In genomic region chr5:18761801-18762200, GRCh38 we compare ENCODE assay signal across 10 cellular contexts.
A peak's percentile ranks its signal among the peaks of the same experiment; 100 is the strongest.
DNase-seq lines count a peak whose midpoint lies in the region; ATAC-seq and TF ChIP-seq lines count a peak whose summit lies in the region.
"Had no signal": no experiment of that assay in that cellular context is flagged by ENCODE, and none has a peak within 500 bp of the region (broad histone marks: within the 10 kb centered on the region; RNA-seq: fewer than 3 reads in every experiment).

No MANE protein-coding gene starts in this region.

- ATAC-seq in GM19463 (IDR thresholded peaks at IDR 0.05; ENCODE audit: unreplicated experiment) (peak; percentile 79), HG03108 (IDR thresholded peaks at IDR 0.05; ENCODE audit: unreplicated experiment) (peak; percentile 62), lower lobe of right lung (no peak)

- TF ChIP-seq CTCF in SU-DHL-6 (IDR thresholded peaks at IDR 0.05; ENCODE audit: insufficient read depth, low read length, poor library complexity, severe bottlenecking) (no peak), lower lobe of right lung (IDR thresholded peaks at IDR 0.05) (no peak)

- intact Hi-C loops in lower lobe of right lung (cut with DNase I): no loop called here

- no peak overlapping the region for H3K9ac ChIP-seq in SU-DHL-6 (ENCODE audit: low read length)

- no peak overlapping the region for H3K4me3 ChIP-seq in SU-DHL-6 (ENCODE audit: insufficient read depth, low read length, poor library complexity, severe bottlenecking)
- H3K4me3 ChIP-seq in lower lobe of right lung: no peak overlapping the region
- H3K4me3 ChIP-seq: hepatocyte had no signal

- H3K27ac ChIP-seq in SU-DHL-6 (ENCODE audit: low read depth, low read length): no peak overlapping the region
- H3K27ac ChIP-seq in lower lobe of right lung: no peak overlapping the region
- H3K27ac ChIP-seq: hepatocyte had no signal

- H3K36me3 ChIP-seq in SU-DHL-6 (ENCODE audit: low read length) (no peaks in the 10 kb centered on the region), lower lobe of right lung (no peaks in the 10 kb centered on the region)

- H3F3A ChIP-seq in SU-DHL-6 (ENCODE audit: insufficient read depth): peaks cover 8% of the 10 kb centered on the region; the same call in 1 of the 2 replicates

- DNase-seq in DMS53 treated with DMSO at 0.1 percent for 48 hours (lab: John Stamatoyannopoulos, UW; ENCODE audit: unreplicated experiment) (peak; percentile 25), activated gamma-delta T cell treated with Interleukin-2 at 50 U/mL for 16 hours (no peak), lower lobe of right lung (no peak), NCI-H1930 (lab: John Stamatoyannopoulos, UW) (no peak), GDM1 (lab: John Stamatoyannopoulos, UW) (no peak)
- DNase-seq: CD8-positive, alpha-beta memory T cell had no signal

- H3K9me3 ChIP-seq in SU-DHL-6 (ENCODE audit: insufficient read depth, low read length): no peaks in the 10 kb centered on the region
- no peaks in the 10 kb centered on the region for H3K9me3 ChIP-seq in lower lobe of right lung

- H3K79me2 ChIP-seq in SU-DHL-6 (ENCODE audit: insufficient read depth, low read length): no peaks in the 10 kb centered on the region
- H3K79me2 ChIP-seq: hepatocyte had no signal

- H3K9me2 ChIP-seq in SU-DHL-6 (replicated peaks; ENCODE audit: insufficient read depth, low read length): no peaks in the 10 kb centered on the region

- H3K27me3 ChIP-seq in SU-DHL-6 (ENCODE audit: low read length) (no peaks in the 10 kb centered on the region), lower lobe of right lung (ENCODE audit: low read depth) (no peaks in the 10 kb centered on the region)
- H3K27me3 ChIP-seq: hepatocyte had no signal

- H3K4me2 ChIP-seq in SU-DHL-6 (ENCODE audit: low read depth, low read length, poor library complexity, severe bottlenecking): no peak overlapping the region
- H3K4me2 ChIP-seq: hepatocyte had no signal

- H3K4me1 ChIP-seq in lower lobe of right lung: no peaks in the 10 kb centered on the region

- H2AFZ ChIP-seq in SU-DHL-6 (ENCODE audit: low read depth, low read length, severe bottlenecking): peak overlapping the region; percentile 42
- H2AFZ ChIP-seq: hepatocyte had no signal

- no peaks in the 10 kb centered on the region for H4K20me1 ChIP-seq in SU-DHL-6 (ENCODE audit: low read depth, low read length)

Comparison
In these comparisons a context has a peak if more than half of its experiments do, and no peak if none do; other contexts are left out.
1. ATAC-seq: peak in GM19463 (single experiment) and HG03108 (single experiment); none in lower lobe of right lung (0 of 2).